1 cellular context compared by ENCODE assay signal in genomic region chr1:222814536-222815366, GRCh38.
TF ChIP-seq lines count a peak whose summit lies in the region.

A gene with protein sequence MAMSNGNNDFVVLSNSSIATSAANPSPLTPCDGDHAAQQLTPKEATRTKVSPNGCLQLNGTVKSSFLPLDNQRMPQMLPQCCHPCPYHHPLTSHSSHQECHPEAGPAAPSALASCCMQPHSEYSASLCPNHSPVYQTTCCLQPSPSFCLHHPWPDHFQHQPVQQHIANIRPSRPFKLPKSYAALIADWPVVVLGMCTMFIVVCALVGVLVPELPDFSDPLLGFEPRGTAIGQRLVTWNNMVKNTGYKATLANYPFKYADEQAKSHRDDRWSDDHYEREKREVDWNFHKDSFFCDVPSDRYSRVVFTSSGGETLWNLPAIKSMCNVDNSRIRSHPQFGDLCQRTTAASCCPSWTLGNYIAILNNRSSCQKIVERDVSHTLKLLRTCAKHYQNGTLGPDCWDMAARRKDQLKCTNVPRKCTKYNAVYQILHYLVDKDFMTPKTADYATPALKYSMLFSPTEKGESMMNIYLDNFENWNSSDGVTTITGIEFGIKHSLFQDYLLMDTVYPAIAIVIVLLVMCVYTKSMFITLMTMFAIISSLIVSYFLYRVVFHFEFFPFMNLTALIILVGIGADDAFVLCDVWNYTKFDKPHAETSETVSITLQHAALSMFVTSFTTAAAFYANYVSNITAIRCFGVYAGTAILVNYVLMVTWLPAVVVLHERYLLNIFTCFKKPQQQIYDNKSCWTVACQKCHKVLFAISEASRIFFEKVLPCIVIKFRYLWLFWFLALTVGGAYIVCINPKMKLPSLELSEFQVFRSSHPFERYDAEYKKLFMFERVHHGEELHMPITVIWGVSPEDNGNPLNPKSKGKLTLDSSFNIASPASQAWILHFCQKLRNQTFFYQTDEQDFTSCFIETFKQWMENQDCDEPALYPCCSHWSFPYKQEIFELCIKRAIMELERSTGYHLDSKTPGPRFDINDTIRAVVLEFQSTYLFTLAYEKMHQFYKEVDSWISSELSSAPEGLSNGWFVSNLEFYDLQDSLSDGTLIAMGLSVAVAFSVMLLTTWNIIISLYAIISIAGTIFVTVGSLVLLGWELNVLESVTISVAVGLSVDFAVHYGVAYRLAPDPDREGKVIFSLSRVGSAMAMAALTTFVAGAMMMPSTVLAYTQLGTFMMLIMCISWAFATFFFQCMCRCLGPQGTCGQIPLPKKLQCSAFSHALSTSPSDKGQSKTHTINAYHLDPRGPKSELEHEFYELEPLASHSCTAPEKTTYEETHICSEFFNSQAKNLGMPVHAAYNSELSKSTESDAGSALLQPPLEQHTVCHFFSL (N-terminal part only) (plus strand): TSS chr1:222815039. CDS start chr1:222942824, 127,785 bp downstream.

TF ChIP-seq in GM12878, 131 proteins besides CTCF, POLR2A, EP300 and RAD21 (continued from another document):
- TF ChIP-seq ZNF592 (IDR thresholded peaks at IDR 0.05) (no peak), ZBTB4 (CRISPR knock-in tag; IDR thresholded peaks at IDR 0.05) (no peak), GATAD2B (conservative IDR thresholded peaks at IDR 0.05; ENCODE audit: low read depth) (0 out of 2 replicates have a peak, but pooled peaks have one; percentile 40), HDGF (IDR thresholded peaks at IDR 0.05) (no peak), GABPA (IDR thresholded peaks at IDR 0.05; ENCODE audit: low read depth) (peak; percentile 83), IKZF1 (conservative IDR thresholded peaks at IDR 0.05) (peak; percentile 59), CREB1 (IDR thresholded peaks at IDR 0.05; ENCODE audit: low read depth) (peak; percentile 41; the same call in 1 of the 2 replicates), BACH1 (IDR thresholded peaks at IDR 0.05; ENCODE audit: borderline replicate concordance) (no peak), ELK1 (IDR thresholded peaks at IDR 0.05; ENCODE audit: low read depth, low read length) (0 out of 2 replicates have a peak, but pooled peaks have one; percentile 56), PAX8 (IDR thresholded peaks at IDR 0.05) (no peak), ZBTB40 (IDR thresholded peaks at IDR 0.05; ENCODE audit: borderline replicate concordance) (peak; percentile 63; the same call in 1 of the 2 replicates), DPF2 (IDR thresholded peaks at IDR 0.05) (0 out of 2 replicates have a peak, but pooled peaks have one; percentile 33), JUNB (IDR thresholded peaks at IDR 0.05) (peak; percentile 42), SP1 (IDR thresholded peaks at IDR 0.05; ENCODE audit: low read depth, low read length) (no peak), POLR2AphosphoS5 (IDR thresholded peaks at IDR 0.05; ENCODE audit: low read length) (peak; percentile 58; the same call in 1 of the 2 replicates), ASH2L (IDR thresholded peaks at IDR 0.05; ENCODE audit: borderline replicate concordance, low read depth) (0 out of 2 replicates have a peak, but pooled peaks have one; percentile 74), SMC3 (IDR thresholded peaks at IDR 0.05; ENCODE audit: borderline replicate concordance, low read length) (0 out of 2 replicates have a peak, but pooled peaks have one; percentile 9), RUNX3 (IDR thresholded peaks at IDR 0.05; ENCODE audit: low read length) (peak; percentile 39; the same call in 1 of the 2 replicates), TAF1 (IDR thresholded peaks at IDR 0.05; ENCODE audit: borderline replicate concordance, low read depth, low read length) (peak; percentile 44; the same call in 1 of the 2 replicates), IRF4 (IDR thresholded peaks at IDR 0.05; ENCODE audit: low read depth, low read length) (peak; percentile 56; the same call in 1 of the 2 replicates), PML (IDR thresholded peaks at IDR 0.05; ENCODE audit: low read length) (0 out of 2 replicates have a peak, but pooled peaks have one; percentile 43), SKIL (IDR thresholded peaks at IDR 0.05; ENCODE audit: low read depth, poor library complexity, severe bottlenecking) (peak; percentile 41), MEF2B (IDR thresholded peaks at IDR 0.05; ENCODE audit: partially characterized antibody, poor library complexity, severe bottlenecking) (peak; percentile 12), NBN (IDR thresholded peaks at IDR 0.05) (0 out of 2 replicates have a peak, but pooled peaks have one; percentile 39), SMAD1 (IDR thresholded peaks at IDR 0.05; ENCODE audit: low read depth, partially characterized antibody) (no peak), NR2F1 (conservative IDR thresholded peaks at IDR 0.05) (peak; percentile 86)
- TF ChIP-seq, protein P1, sequence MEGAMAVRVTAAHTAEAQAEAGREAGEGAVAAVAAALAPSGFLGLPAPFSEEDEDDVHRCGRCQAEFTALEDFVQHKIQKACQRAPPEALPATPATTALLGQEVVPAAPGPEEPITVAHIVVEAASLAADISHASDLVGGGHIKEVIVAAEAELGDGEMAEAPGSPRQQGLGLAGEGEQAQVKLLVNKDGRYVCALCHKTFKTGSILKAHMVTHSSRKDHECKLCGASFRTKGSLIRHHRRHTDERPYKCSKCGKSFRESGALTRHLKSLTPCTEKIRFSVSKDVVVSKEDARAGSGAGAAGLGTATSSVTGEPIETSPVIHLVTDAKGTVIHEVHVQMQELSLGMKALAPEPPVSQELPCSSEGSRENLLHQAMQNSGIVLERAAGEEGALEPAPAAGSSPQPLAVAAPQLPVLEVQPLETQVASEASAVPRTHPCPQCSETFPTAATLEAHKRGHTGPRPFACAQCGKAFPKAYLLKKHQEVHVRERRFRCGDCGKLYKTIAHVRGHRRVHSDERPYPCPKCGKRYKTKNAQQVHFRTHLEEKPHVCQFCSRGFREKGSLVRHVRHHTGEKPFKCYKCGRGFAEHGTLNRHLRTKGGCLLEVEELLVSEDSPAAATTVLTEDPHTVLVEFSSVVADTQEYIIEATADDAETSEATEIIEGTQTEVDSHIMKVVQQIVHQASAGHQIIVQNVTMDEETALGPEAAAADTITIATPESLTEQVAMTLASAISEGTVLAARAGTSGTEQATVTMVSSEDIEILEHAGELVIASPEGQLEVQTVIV (IDR thresholded peaks at IDR 0.05; ENCODE audit: borderline replicate concordance, partially characterized antibody): no peak
- TF ChIP-seq, protein P2, sequence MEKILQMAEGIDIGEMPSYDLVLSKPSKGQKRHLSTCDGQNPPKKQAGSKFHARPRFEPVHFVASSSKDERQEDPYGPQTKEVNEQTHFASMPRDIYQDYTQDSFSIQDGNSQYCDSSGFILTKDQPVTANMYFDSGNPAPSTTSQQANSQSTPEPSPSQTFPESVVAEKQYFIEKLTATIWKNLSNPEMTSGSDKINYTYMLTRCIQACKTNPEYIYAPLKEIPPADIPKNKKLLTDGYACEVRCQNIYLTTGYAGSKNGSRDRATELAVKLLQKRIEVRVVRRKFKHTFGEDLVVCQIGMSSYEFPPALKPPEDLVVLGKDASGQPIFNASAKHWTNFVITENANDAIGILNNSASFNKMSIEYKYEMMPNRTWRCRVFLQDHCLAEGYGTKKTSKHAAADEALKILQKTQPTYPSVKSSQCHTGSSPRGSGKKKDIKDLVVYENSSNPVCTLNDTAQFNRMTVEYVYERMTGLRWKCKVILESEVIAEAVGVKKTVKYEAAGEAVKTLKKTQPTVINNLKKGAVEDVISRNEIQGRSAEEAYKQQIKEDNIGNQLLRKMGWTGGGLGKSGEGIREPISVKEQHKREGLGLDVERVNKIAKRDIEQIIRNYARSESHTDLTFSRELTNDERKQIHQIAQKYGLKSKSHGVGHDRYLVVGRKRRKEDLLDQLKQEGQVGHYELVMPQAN (conservative IDR thresholded peaks at IDR 0.05): peak; percentile 58
